8 cellular contexts compared by ENCODE assay signal in the genomic region with DNA sequence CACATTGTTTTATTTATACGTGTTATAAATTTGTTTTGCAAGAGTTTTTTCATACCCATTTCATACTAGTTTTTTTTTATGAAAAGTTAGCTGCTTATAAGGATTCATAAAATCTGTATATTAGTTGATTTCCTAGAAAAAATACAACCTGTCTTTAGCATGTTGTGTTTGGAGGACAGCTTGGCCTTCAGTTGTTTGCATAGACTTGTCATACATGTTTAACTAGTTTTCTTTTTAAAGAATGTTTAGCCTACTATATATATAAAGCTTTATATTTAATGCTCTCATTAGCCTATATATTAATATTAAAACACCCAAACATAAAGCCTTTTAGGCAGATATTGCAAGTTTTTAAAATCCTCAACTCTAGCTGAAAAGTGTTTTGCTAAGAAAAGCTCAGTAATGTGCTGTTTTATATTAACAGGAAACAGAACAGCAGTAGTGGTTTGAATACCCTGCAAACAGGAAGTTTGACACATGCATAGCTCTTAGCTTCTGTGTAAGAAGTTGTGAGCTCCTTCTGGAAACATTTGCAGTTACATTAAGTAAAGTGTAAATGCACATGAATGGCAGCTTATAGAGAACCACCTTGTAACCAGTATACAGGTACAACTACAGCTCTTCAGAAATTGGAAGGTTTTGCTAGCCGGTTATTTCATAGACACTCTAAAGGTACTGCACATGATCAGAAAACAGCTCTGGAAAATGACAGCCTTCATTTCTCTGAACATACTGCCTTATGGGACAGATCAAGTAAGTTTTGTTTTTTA. TPM values are rescaled to one million over a fixed set of nuclear protein-coding genes. Genes with fewer than 3 reads are reported as not detected.
A peak's percentile ranks its signal among the peaks of the same experiment; 100 is the strongest.
DNase-seq lines count a peak whose midpoint lies in the region; ATAC-seq and TF ChIP-seq lines count a peak whose summit lies in the region.

Gene PRKACB (plus strand): TSS at position 476 of the 770 bp plus-strand sequence. CDS start 91 bp downstream, at position 567.

- H3K9me3 Mint-ChIP-seq in GM23338: 0 out of 3 replicates have a peak, but pooled peaks cover under 1% of the 10 kb centered on the region
- H3K9me3 Mint-ChIP-seq in immature natural killer cell: peaks cover 0 to under 1% (median 0%) of the 10 kb centered on the region in 6 donors

- DNase-seq in GM23338 (ENCODE audit: low spot score) (no peak), MM.1S (peak; percentile 75), ascending aorta (ENCODE audit: low spot score in 2 of 2) (no peak), immature natural killer cell (peak; percentile 45 to 64 (median 58))
- no peak for DNase-seq in stimulated activated CD4-positive, alpha-beta T cell treated with anti-CD3 and anti-CD28 coated beads, Interleukin-1b, Interleukin-23, amount 100 ng/mL, for 48 hours
- no peak for DNase-seq in stimulated activated CD4-positive, alpha-beta T cell treated with anti-CD3 and anti-CD28 coated beads, Interleukin-12 subunit alpha, Interleukin-12 subunit beta, amount 100 ng/mL, for 4 hours

- no peaks in the 10 kb centered on the region for H4K20me1 ChIP-seq in GM23338 (replicated peaks; ENCODE audit: insufficient read depth)
- no peaks in the 10 kb centered on the region for H4K20me1 ChIP-seq in MM.1S (ENCODE audit: insufficient read depth, low read length)

- H3K9ac ChIP-seq in MM.1S (ENCODE audit: low read length) (peak within 1 kb of the TSS; percentile 58; the same call in 1 of the 2 replicates), subcutaneous abdominal adipose tissue (ENCODE audit: low read length in 5 of 5) (peak within 1 kb of the TSS in 2 of 5 donors; percentile 25 to 26)

- H3K27ac ChIP-seq in GM23338 (ENCODE audit: low read depth) (no peak within 1 kb of the TSS), MM.1S (ENCODE audit: low read length) (peak within 1 kb of the TSS; percentile 76; the same call in 1 of the 2 replicates), ascending aorta (no peak within 1 kb of the TSS), subcutaneous abdominal adipose tissue (ENCODE audit: low read depth, low read length) (no peak within 1 kb of the TSS)

- H3K9me2 ChIP-seq in GM23338 (ENCODE audit: insufficient read depth) (no peaks in the 10 kb centered on the region), MM.1S (replicated peaks; ENCODE audit: insufficient read depth, low read length) (no peaks in the 10 kb centered on the region)

- H3K27ac Mint-ChIP-seq in GM23338: 0 out of 2 replicates have a peak within 1 kb of the TSS, but pooled peaks have one; percentile 32
- H3K27ac Mint-ChIP-seq in immature natural killer cell: peak within 1 kb of the TSS; percentile 95 to 99 (median 98)

- no peaks in the 10 kb centered on the region for H3K9me3 ChIP-seq in MM.1S (replicated peaks; ENCODE audit: insufficient read depth, low read length)
- peaks cover 0 to 3% of the 10 kb centered on the region in 2 donors for H3K9me3 ChIP-seq in ascending aorta
- peaks cover 0 to 5% (median 1%) of the 10 kb centered on the region in 5 donors for H3K9me3 ChIP-seq in subcutaneous abdominal adipose tissue (ENCODE audit: control insufficient read depth in 5 of 5, low read length in 5 of 5)

- H3K4me2 ChIP-seq in GM23338 (no peak within 1 kb of the TSS), MM.1S (ENCODE audit: low read depth, low read length) (peak within 1 kb of the TSS; percentile 63)

- H3F3A ChIP-seq in GM23338 (replicated peaks; ENCODE audit: low read depth) (no peaks in the 10 kb centered on the region), MM.1S (ENCODE audit: insufficient read depth, low read length) (peaks cover 9% of the 10 kb centered on the region; the same call in 1 of the 2 replicates)

- no peak for TF ChIP-seq CTCF in GM23338 (conservative IDR thresholded peaks at IDR 0.05; ENCODE audit: low read depth in 2 of 2)
- TF ChIP-seq CTCF in MM.1S (IDR thresholded peaks at IDR 0.05; ENCODE audit: low read length): no peak
- no peak for TF ChIP-seq CTCF in ascending aorta (IDR thresholded peaks at IDR 0.05)

- H3K4me3 Mint-ChIP-seq in GM23338: no peak within 1 kb of the TSS
- H3K4me3 Mint-ChIP-seq in immature natural killer cell: peak within 1 kb of the TSS; percentile 94 to 100 (median 99)

- H3K36me3 Mint-ChIP-seq in GM23338 (ENCODE audit: low read depth): no peaks in the 10 kb centered on the region
- peaks cover 0 to under 1% (median 0%) of the 10 kb centered on the region in 3 donors for H3K36me3 Mint-ChIP-seq in immature natural killer cell

- peak; percentile 77 for ATAC-seq in GM18499 (IDR thresholded peaks at IDR 0.05; ENCODE audit: insufficient read depth, unreplicated experiment)
- no peak for ATAC-seq in GM23338

- H3K36me3 ChIP-seq in GM23338 (ENCODE audit: insufficient read depth): no peaks in the 10 kb centered on the region
- no peaks in the 10 kb centered on the region for H3K36me3 ChIP-seq in MM.1S (replicated peaks; ENCODE audit: insufficient read depth, low read length)
- no peaks in the 10 kb centered on the region for H3K36me3 ChIP-seq in ascending aorta
- H3K36me3 ChIP-seq in subcutaneous abdominal adipose tissue (ENCODE audit: control insufficient read depth in 5 of 5, insufficient read depth in 5 of 5, low read length in 5 of 5): no peaks in the 10 kb centered on the region

- H3K27me3 Mint-ChIP-seq in GM23338 (ENCODE audit: insufficient read depth, low read depth, poor library complexity) (no peaks in the 10 kb centered on the region), immature natural killer cell (ENCODE audit: low read depth in 3 of 3) (peaks cover 0 to 2% (median 0%) of the 10 kb centered on the region in 3 donors)

- H3K79me2 ChIP-seq in GM23338 (replicated peaks; ENCODE audit: insufficient read depth) (no peaks in the 10 kb centered on the region), MM.1S (ENCODE audit: low read length) (peaks cover 38% of the 10 kb centered on the region)

- peaks cover 9% of the 10 kb centered on the region; the same call in 1 of the 2 replicates for H3K4me1 ChIP-seq in GM23338 (ENCODE audit: insufficient read depth)
- H3K4me1 ChIP-seq in MM.1S (ENCODE audit: low read length): no peaks in the 10 kb centered on the region
- no peaks in the 10 kb centered on the region for H3K4me1 ChIP-seq in ascending aorta
- peaks cover 0 to 8% (median 3%) of the 10 kb centered on the region in 5 donors for H3K4me1 ChIP-seq in subcutaneous abdominal adipose tissue (ENCODE audit: control insufficient read depth in 5 of 5, insufficient read depth in 5 of 5, low read length in 5 of 5)

- H2AFZ ChIP-seq in GM23338: no peak within 1 kb of the TSS
- H2AFZ ChIP-seq in MM.1S (ENCODE audit: low read length): peak within 1 kb of the TSS; percentile 42

- H3K4me1 Mint-ChIP-seq in GM23338 (peaks cover 4% of the 10 kb centered on the region), immature natural killer cell (peaks cover 46 to 63% of the 10 kb centered on the region in 2 donors)

- no peak within 1 kb of the TSS for H3K4me3 ChIP-seq in GM23338
- H3K4me3 ChIP-seq in MM.1S (ENCODE audit: low read length): peak within 1 kb of the TSS; percentile 61
- no peak within 1 kb of the TSS for H3K4me3 ChIP-seq in ascending aorta
- H3K4me3 ChIP-seq in subcutaneous abdominal adipose tissue (ENCODE audit: low read depth in 1 of 5, low read length in 5 of 5): peak within 1 kb of the TSS; percentile 21 to 54 (median 41)

- intact Hi-C loops in ascending aorta (cut with DNase I): loop anchor here (5.0 to 10.0 kb wide), 2 partner anchors 463 to 611 kb away; no protein-coding TSS in a partner anchor

- H3K27me3 ChIP-seq in GM23338 (ENCODE audit: insufficient read depth) (no peaks in the 10 kb centered on the region), MM.1S (replicated peaks; ENCODE audit: insufficient read depth, low read length) (no peaks in the 10 kb centered on the region), ascending aorta (no peaks in the 10 kb centered on the region), subcutaneous abdominal adipose tissue (ENCODE audit: control insufficient read depth in 5 of 5, insufficient read depth in 4 of 5, low read length in 5 of 5) (no peaks in the 10 kb centered on the region)

RNA-seq across cellular contexts. Expression of gene PRKACB, which starts in this region (rescaled TPM):
- 28.0 and 30.8 TPM in 2 replicates for total RNA-seq in GM23338 (2014; rRNA removed; shearing (Covaris generic))
- 13.1 and 14.6 TPM in 2 replicates for polyA plus RNA-seq in GM23338 (2016; fragmentation: Nextera tagmentation; extraction: Ambion mirVana)
- 23.7 TPM for total RNA-seq in ascending aorta
- polyA plus RNA-seq in immature natural killer cell: 100 to 1,000 TPM; 129 to 147 (median 131) TPM

Comparison
In these comparisons a context has a peak if more than half of its experiments do, and no peak if none do; other contexts are left out.
1. DNase-seq: peak in MM.1S (single experiment) and immature natural killer cell (3 of 3); none in GM23338 (single experiment), ascending aorta (0 of 2), stimulated activated CD4-positive, alpha-beta T cell treated with anti-CD3 and anti-CD28 coated beads, Interleukin-1b, Interleukin-23, amount 100 ng/mL, for 48 hours (single experiment) and stimulated activated CD4-positive, alpha-beta T cell treated with anti-CD3 and anti-CD28 coated beads, Interleukin-12 subunit alpha, Interleukin-12 subunit beta, amount 100 ng/mL, for 4 hours (single experiment).
2. H3K4me3 ChIP-seq: peak in MM.1S (single experiment) and subcutaneous abdominal adipose tissue (5 of 5); none in GM23338 (single experiment) and ascending aorta (0 of 2).